ENCODE assay signal across 1 cellular context in genomic region chr12:123165537-123165936, GRCh38.
TF ChIP-seq lines count a peak whose summit lies in the region.

No MANE protein-coding gene starts in this region.

TF ChIP-seq in A549, 52 proteins besides CTCF, POLR2A, EP300 and RAD21:
- TF ChIP-seq REST (IDR thresholded peaks at IDR 0.05) (no peak), EHMT2 (IDR thresholded peaks at IDR 0.05; ENCODE audit: low read depth) (no peak), PBX3 (IDR thresholded peaks at IDR 0.05) (no peak), CHD4 (IDR thresholded peaks at IDR 0.05; ENCODE audit: borderline replicate concordance) (no peak), TFCP2L1 (CRISPR knock-in tag; IDR thresholded peaks at IDR 0.05) (no peak), MAX (IDR thresholded peaks at IDR 0.05) (no peak), HOXB5 (CRISPR knock-in tag; IDR thresholded peaks at IDR 0.05) (no peak), NPAS2 (CRISPR knock-in tag; IDR thresholded peaks at IDR 0.05; ENCODE audit: borderline replicate concordance) (no peak), RFX5 (IDR thresholded peaks at IDR 0.05) (no peak), ESRRA (IDR thresholded peaks at IDR 0.05; ENCODE audit: borderline replicate concordance, low read length) (no peak), NFE2L2 (conservative IDR thresholded peaks at IDR 0.05; ENCODE audit: low read length) (no peak), ZNF302 (CRISPR knock-in tag; IDR thresholded peaks at IDR 0.05) (no peak), PHF8 (IDR thresholded peaks at IDR 0.05; ENCODE audit: borderline replicate concordance, low read depth) (no peak), ZSCAN20 (CRISPR knock-in tag; IDR thresholded peaks at IDR 0.05) (no peak), BHLHE40 (IDR thresholded peaks at IDR 0.05; ENCODE audit: low read depth, low read length) (no peak), ELK1 (IDR thresholded peaks at IDR 0.05; ENCODE audit: low read depth, low read length) (no peak), MAZ (IDR thresholded peaks at IDR 0.05; ENCODE audit: borderline replicate concordance, low read depth, low read length) (no peak), FOSB (CRISPR knock-in tag; IDR thresholded peaks at IDR 0.05) (no peak), MYC (IDR thresholded peaks at IDR 0.05; ENCODE audit: borderline replicate concordance, low read length) (no peak)
TF ChIP-seq in A549: peak in this region for 0.
